In the genomic region with DNA sequence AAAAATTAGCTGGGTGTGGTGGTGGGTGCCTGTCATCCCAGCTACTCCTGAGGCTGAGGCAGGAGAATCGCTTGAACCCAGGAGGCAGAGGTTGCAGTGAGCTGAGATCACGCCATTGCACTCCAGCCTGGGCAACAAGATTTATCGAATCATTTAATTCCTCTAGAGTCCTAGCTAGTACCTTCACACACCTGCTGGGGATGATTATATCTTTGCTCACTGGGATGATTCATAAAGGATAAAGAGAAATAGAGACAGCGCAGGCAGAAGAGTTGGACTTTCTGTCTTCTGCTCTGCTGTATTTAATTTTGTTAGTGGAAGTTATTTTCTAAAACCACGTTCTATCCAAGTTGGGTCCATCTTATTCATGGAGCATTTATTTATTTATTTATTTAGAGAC, we compare ENCODE assay signal across 1 cellular context.
TF ChIP-seq lines count a peak whose summit lies in the region.

No MANE protein-coding gene starts in this region.

TF ChIP-seq in HCT116, 20 proteins besides CTCF, POLR2A, EP300 and RAD21:
- TF ChIP-seq FOSL1 (IDR thresholded peaks at IDR 0.05; ENCODE audit: low read depth) = 0 out of 2 replicates have a peak, but pooled peaks have one; percentile 29
